Comparison of ENCODE assay signal across 1 cellular context in the genomic region with DNA sequence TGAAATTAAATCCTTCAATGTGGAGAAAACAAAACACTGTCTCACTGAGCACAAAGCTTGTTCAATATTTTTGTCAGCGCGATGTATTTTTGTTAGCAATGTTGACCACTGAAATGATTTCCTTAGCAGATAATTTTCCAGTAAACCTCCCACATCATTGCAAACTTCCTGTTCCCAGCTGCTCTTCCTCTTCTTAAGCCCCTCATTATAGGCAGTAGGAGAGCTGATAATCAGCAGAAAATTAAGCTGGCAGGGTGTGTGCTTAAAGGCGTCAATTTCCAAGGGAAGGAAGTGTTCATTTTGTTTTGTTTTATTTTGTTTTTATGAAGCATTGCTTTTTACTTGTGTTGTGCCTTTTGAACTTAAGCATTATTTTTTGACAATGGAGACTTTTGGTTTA.
A peak's percentile ranks its signal among the peaks of the same experiment; 100 is the strongest.
TF ChIP-seq lines count a peak whose summit lies in the region.

No MANE protein-coding gene starts in this region.

TF ChIP-seq in K562, 482 proteins besides CTCF, POLR2A, EP300 and RAD21 (continued from another document and continues in another):
- TF ChIP-seq, protein P1, sequence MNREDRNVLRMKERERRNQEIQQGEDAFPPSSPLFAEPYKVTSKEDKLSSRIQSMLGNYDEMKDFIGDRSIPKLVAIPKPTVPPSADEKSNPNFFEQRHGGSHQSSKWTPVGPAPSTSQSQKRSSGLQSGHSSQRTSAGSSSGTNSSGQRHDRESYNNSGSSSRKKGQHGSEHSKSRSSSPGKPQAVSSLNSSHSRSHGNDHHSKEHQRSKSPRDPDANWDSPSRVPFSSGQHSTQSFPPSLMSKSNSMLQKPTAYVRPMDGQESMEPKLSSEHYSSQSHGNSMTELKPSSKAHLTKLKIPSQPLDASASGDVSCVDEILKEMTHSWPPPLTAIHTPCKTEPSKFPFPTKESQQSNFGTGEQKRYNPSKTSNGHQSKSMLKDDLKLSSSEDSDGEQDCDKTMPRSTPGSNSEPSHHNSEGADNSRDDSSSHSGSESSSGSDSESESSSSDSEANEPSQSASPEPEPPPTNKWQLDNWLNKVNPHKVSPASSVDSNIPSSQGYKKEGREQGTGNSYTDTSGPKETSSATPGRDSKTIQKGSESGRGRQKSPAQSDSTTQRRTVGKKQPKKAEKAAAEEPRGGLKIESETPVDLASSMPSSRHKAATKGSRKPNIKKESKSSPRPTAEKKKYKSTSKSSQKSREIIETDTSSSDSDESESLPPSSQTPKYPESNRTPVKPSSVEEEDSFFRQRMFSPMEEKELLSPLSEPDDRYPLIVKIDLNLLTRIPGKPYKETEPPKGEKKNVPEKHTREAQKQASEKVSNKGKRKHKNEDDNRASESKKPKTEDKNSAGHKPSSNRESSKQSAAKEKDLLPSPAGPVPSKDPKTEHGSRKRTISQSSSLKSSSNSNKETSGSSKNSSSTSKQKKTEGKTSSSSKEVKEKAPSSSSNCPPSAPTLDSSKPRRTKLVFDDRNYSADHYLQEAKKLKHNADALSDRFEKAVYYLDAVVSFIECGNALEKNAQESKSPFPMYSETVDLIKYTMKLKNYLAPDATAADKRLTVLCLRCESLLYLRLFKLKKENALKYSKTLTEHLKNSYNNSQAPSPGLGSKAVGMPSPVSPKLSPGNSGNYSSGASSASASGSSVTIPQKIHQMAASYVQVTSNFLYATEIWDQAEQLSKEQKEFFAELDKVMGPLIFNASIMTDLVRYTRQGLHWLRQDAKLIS (CRISPR knock-in tag; IDR thresholded peaks at IDR 0.05) = no peak
- no peak for TF ChIP-seq ZNF77 (CRISPR knock-in tag; IDR thresholded peaks at IDR 0.05)
- TF ChIP-seq CTBP1 (IDR thresholded peaks at IDR 0.05; ENCODE audit: borderline replicate concordance) = peak; percentile 47; the same call in 1 of the 2 replicates
- TF ChIP-seq ELK3 (CRISPR knock-in tag; IDR thresholded peaks at IDR 0.05) = no peak
- no peak for TF ChIP-seq ZNF24 (IDR thresholded peaks at IDR 0.05)
- TF ChIP-seq, protein P2, sequence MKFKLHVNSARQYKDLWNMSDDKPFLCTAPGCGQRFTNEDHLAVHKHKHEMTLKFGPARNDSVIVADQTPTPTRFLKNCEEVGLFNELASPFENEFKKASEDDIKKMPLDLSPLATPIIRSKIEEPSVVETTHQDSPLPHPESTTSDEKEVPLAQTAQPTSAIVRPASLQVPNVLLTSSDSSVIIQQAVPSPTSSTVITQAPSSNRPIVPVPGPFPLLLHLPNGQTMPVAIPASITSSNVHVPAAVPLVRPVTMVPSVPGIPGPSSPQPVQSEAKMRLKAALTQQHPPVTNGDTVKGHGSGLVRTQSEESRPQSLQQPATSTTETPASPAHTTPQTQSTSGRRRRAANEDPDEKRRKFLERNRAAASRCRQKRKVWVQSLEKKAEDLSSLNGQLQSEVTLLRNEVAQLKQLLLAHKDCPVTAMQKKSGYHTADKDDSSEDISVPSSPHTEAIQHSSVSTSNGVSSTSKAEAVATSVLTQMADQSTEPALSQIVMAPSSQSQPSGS (CRISPR knock-in tag; IDR thresholded peaks at IDR 0.05) = no peak
- TF ChIP-seq NFIX (CRISPR knock-in tag; IDR thresholded peaks at IDR 0.05; ENCODE audit: low read depth) = no peak
- TF ChIP-seq, protein P3, sequence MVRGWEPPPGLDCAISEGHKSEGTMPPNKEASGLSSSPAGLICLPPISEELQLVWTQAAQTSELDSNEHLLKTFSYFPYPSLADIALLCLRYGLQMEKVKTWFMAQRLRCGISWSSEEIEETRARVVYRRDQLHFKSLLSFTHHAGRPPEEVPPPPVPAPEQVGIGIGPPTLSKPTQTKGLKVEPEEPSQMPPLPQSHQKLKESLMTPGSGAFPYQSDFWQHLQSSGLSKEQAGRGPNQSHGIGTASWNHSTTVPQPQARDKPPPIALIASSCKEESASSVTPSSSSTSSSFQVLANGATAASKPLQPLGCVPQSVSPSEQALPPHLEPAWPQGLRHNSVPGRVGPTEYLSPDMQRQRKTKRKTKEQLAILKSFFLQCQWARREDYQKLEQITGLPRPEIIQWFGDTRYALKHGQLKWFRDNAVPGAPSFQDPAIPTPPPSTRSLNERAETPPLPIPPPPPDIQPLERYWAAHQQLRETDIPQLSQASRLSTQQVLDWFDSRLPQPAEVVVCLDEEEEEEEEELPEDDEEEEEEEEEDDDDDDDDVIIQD (CRISPR knock-in tag; IDR thresholded peaks at IDR 0.05) = no peak
- TF ChIP-seq ZNF695 (CRISPR knock-in tag; IDR thresholded peaks at IDR 0.05) = no peak
- no peak for TF ChIP-seq ELF4 (CRISPR knock-in tag; IDR thresholded peaks at IDR 0.05)
- no peak for TF ChIP-seq TAF1 (IDR thresholded peaks at IDR 0.05; ENCODE audit: control insufficient read depth, extremely low read depth, insufficient read depth, low read length, severe bottlenecking)
- no peak for TF ChIP-seq ZNF778 (CRISPR knock-in tag; IDR thresholded peaks at IDR 0.05)
- TF ChIP-seq MEF2D (tag; conservative IDR thresholded peaks at IDR 0.05; ENCODE audit: low read depth) = 0 out of 2 replicates have a peak, but pooled peaks have one; percentile 49
- TF ChIP-seq, protein P4, sequence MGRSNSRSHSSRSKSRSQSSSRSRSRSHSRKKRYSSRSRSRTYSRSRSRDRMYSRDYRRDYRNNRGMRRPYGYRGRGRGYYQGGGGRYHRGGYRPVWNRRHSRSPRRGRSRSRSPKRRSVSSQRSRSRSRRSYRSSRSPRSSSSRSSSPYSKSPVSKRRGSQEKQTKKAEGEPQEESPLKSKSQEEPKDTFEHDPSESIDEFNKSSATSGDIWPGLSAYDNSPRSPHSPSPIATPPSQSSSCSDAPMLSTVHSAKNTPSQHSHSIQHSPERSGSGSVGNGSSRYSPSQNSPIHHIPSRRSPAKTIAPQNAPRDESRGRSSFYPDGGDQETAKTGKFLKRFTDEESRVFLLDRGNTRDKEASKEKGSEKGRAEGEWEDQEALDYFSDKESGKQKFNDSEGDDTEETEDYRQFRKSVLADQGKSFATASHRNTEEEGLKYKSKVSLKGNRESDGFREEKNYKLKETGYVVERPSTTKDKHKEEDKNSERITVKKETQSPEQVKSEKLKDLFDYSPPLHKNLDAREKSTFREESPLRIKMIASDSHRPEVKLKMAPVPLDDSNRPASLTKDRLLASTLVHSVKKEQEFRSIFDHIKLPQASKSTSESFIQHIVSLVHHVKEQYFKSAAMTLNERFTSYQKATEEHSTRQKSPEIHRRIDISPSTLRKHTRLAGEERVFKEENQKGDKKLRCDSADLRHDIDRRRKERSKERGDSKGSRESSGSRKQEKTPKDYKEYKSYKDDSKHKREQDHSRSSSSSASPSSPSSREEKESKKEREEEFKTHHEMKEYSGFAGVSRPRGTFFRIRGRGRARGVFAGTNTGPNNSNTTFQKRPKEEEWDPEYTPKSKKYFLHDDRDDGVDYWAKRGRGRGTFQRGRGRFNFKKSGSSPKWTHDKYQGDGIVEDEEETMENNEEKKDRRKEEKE (IDR thresholded peaks at IDR 0.05; ENCODE audit: borderline replicate concordance in 1 of 2, control insufficient read depth in 1 of 2, low read depth in 2 of 2, low read length in 1 of 2) = no peak
- TF ChIP-seq HNRNPK (IDR thresholded peaks at IDR 0.05; ENCODE audit: low read depth, low read length, poor library complexity, severe bottlenecking) = no peak
- TF ChIP-seq, protein P5, sequence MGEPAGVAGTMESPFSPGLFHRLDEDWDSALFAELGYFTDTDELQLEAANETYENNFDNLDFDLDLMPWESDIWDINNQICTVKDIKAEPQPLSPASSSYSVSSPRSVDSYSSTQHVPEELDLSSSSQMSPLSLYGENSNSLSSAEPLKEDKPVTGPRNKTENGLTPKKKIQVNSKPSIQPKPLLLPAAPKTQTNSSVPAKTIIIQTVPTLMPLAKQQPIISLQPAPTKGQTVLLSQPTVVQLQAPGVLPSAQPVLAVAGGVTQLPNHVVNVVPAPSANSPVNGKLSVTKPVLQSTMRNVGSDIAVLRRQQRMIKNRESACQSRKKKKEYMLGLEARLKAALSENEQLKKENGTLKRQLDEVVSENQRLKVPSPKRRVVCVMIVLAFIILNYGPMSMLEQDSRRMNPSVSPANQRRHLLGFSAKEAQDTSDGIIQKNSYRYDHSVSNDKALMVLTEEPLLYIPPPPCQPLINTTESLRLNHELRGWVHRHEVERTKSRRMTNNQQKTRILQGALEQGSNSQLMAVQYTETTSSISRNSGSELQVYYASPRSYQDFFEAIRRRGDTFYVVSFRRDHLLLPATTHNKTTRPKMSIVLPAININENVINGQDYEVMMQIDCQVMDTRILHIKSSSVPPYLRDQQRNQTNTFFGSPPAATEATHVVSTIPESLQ (CRISPR knock-in tag; IDR thresholded peaks at IDR 0.05) = no peak
- TF ChIP-seq MTA1 (IDR thresholded peaks at IDR 0.05; ENCODE audit: borderline replicate concordance) = peak; percentile 66; the same call in 1 of the 2 replicates
- peak; percentile 51; the same call in 1 of the 2 replicates for TF ChIP-seq SMARCC2 (IDR thresholded peaks at IDR 0.05; ENCODE audit: low read depth)
- no peak for TF ChIP-seq ZFP36 (IDR thresholded peaks at IDR 0.05; ENCODE audit: low read depth, low read length, partially characterized antibody)
- no peak for TF ChIP-seq XRCC5 (IDR thresholded peaks at IDR 0.05; ENCODE audit: low read depth, low read length)
- TF ChIP-seq GABPB2 (CRISPR knock-in tag; conservative IDR thresholded peaks at IDR 0.05) = no peak
- TF ChIP-seq STAT6 (CRISPR knock-in tag; IDR thresholded peaks at IDR 0.05) = no peak
- TF ChIP-seq ZBTB12 (CRISPR knock-in tag; IDR thresholded peaks at IDR 0.05) = no peak
- TF ChIP-seq PRDM10 (IDR thresholded peaks at IDR 0.05; ENCODE audit: partially characterized antibody) = no peak
- TF ChIP-seq DPF2 (IDR thresholded peaks at IDR 0.05) = peak; percentile 43; the same call in 1 of the 2 replicates
- TF ChIP-seq FOXA3 (CRISPR knock-in tag; conservative IDR thresholded peaks at IDR 0.05 in 1 of 2, IDR thresholded peaks at IDR 0.05 in 1 of 2) = peak in 1 of 2 experiments; percentile 57; a peak in 2 of 4 replicates
- peak; percentile 70 for TF ChIP-seq L3MBTL2 (IDR thresholded peaks at IDR 0.05)
- no peak for TF ChIP-seq FOXK1 (CRISPR knock-in tag; IDR thresholded peaks at IDR 0.05; ENCODE audit: borderline replicate concordance)
- TF ChIP-seq NUFIP1 (IDR thresholded peaks at IDR 0.05; ENCODE audit: partially characterized antibody) = no peak
- TF ChIP-seq, protein P6, sequence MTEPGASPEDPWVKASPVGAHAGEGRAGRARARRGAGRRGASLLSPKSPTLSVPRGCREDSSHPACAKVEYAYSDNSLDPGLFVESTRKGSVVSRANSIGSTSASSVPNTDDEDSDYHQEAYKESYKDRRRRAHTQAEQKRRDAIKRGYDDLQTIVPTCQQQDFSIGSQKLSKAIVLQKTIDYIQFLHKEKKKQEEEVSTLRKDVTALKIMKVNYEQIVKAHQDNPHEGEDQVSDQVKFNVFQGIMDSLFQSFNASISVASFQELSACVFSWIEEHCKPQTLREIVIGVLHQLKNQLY (CRISPR knock-in tag; conservative IDR thresholded peaks at IDR 0.05) = no peak
- TF ChIP-seq TBL1XR1 (IDR thresholded peaks at IDR 0.05; ENCODE audit: low read length in 2 of 2) = peak in 1 of 2 experiments; percentile 15; a peak in 1 of 4 replicates
- no peak for TF ChIP-seq CEBPB (tag; IDR thresholded peaks at IDR 0.05)
- TF ChIP-seq ZNF764 (CRISPR knock-in tag; IDR thresholded peaks at IDR 0.05; ENCODE audit: low read depth) = no peak
- peak; percentile 79 for TF ChIP-seq SMARCA4 (IDR thresholded peaks at IDR 0.05)
